Comparison of ENCODE assay signal across 2 cellular contexts in the genomic region with DNA sequence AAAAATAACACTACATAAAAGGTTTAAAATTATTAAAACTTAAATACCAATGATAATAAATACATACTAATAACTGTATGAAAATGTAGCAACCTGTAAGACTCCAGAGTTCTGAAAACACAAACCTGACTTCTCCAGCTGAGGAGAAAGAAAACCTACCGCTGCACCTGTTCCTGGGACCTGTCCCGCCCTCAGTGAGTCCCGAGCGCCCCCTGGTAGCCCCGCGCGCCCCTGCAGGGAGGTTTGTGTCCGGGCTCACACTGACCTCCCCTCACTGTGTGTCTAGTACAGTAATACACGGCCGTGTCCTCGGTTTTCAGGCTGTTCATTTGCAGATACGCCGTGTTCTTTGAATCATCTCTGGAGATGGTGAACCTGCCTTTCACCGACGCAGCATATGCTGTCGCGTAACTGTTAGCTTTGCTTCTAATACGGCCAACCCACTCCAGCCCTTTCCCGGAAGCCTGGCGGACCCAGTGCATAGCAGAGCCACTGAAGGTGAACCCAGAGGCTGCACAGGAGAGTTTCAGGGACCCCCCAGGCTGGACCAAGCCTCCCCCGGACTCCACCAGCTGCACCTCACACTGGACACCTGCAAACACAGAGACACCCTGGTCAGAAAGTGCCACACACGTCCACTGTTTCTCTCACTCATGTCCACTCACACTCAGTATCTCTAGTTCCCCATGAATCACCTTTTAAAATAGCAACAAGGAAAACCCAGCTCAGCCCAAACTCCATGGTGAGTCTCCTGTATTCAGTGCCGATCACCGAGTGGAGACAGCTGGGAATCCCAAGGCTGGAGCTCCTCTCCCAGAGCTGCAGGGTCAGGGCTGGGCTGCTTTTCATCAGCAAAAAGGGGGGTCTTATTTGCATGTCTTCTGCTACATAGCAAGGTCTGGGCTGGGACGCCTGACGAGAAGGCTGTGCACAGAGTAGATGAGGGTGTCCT.
TF ChIP-seq lines count a peak whose summit lies in the region.

No MANE protein-coding gene starts in this region.

TF ChIP-seq in HepG2, 621 proteins besides CTCF, POLR2A, EP300 and RAD21 (continues in another document):
- TF ChIP-seq, protein P1, sequence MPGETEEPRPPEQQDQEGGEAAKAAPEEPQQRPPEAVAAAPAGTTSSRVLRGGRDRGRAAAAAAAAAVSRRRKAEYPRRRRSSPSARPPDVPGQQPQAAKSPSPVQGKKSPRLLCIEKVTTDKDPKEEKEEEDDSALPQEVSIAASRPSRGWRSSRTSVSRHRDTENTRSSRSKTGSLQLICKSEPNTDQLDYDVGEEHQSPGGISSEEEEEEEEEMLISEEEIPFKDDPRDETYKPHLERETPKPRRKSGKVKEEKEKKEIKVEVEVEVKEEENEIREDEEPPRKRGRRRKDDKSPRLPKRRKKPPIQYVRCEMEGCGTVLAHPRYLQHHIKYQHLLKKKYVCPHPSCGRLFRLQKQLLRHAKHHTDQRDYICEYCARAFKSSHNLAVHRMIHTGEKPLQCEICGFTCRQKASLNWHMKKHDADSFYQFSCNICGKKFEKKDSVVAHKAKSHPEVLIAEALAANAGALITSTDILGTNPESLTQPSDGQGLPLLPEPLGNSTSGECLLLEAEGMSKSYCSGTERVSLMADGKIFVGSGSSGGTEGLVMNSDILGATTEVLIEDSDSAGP (CRISPR knock-in tag; IDR thresholded peaks at IDR 0.05; ENCODE audit: borderline replicate concordance) = no peak
- TF ChIP-seq GABPB1 (CRISPR knock-in tag; IDR thresholded peaks at IDR 0.05) (peak; percentile 22; the same call in 1 of the 2 replicates), CCDC6 (CRISPR knock-in tag; IDR thresholded peaks at IDR 0.05) (0 out of 2 replicates have a peak, but pooled peaks have one; percentile 19), ELF3 (CRISPR knock-in tag; IDR thresholded peaks at IDR 0.05) (peak; percentile 29; the same call in 1 of the 2 replicates), PHF21A (CRISPR knock-in tag; IDR thresholded peaks at IDR 0.05) (0 out of 2 replicates have a peak, but pooled peaks have one; percentile 14), ZNF24 (IDR thresholded peaks at IDR 0.05) (no peak), MTA3 (CRISPR knock-in tag; IDR thresholded peaks at IDR 0.05) (no peak), ELF1 (CRISPR knock-in tag; IDR thresholded peaks at IDR 0.05) (peak; percentile 13; the same call in 1 of the 2 replicates), ARID2 (CRISPR knock-in tag; IDR thresholded peaks at IDR 0.05; ENCODE audit: borderline replicate concordance) (0 out of 2 replicates have a peak, but pooled peaks have one; percentile 36), GATAD1 (CRISPR knock-in tag; IDR thresholded peaks at IDR 0.05) (no peak), ZNF430 (CRISPR knock-in tag; IDR thresholded peaks at IDR 0.05) (no peak)
- TF ChIP-seq, protein P2, sequence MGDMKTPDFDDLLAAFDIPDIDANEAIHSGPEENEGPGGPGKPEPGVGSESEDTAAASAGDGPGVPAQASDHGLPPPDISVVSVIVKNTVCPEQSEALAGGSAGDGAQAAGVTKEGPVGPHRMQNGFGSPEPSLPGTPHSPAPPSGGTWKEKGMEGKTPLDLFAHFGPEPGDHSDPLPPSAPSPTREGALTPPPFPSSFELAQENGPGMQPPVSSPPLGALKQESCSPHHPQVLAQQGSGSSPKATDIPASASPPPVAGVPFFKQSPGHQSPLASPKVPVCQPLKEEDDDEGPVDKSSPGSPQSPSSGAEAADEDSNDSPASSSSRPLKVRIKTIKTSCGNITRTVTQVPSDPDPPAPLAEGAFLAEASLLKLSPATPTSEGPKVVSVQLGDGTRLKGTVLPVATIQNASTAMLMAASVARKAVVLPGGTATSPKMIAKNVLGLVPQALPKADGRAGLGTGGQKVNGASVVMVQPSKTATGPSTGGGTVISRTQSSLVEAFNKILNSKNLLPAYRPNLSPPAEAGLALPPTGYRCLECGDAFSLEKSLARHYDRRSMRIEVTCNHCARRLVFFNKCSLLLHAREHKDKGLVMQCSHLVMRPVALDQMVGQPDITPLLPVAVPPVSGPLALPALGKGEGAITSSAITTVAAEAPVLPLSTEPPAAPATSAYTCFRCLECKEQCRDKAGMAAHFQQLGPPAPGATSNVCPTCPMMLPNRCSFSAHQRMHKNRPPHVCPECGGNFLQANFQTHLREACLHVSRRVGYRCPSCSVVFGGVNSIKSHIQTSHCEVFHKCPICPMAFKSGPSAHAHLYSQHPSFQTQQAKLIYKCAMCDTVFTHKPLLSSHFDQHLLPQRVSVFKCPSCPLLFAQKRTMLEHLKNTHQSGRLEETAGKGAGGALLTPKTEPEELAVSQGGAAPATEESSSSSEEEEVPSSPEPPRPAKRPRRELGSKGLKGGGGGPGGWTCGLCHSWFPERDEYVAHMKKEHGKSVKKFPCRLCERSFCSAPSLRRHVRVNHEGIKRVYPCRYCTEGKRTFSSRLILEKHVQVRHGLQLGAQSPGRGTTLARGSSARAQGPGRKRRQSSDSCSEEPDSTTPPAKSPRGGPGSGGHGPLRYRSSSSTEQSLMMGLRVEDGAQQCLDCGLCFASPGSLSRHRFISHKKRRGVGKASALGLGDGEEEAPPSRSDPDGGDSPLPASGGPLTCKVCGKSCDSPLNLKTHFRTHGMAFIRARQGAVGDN (CRISPR knock-in tag; IDR thresholded peaks at IDR 0.05) = peak; percentile 27; the same call in 1 of the 2 replicates
- TF ChIP-seq, protein P3, sequence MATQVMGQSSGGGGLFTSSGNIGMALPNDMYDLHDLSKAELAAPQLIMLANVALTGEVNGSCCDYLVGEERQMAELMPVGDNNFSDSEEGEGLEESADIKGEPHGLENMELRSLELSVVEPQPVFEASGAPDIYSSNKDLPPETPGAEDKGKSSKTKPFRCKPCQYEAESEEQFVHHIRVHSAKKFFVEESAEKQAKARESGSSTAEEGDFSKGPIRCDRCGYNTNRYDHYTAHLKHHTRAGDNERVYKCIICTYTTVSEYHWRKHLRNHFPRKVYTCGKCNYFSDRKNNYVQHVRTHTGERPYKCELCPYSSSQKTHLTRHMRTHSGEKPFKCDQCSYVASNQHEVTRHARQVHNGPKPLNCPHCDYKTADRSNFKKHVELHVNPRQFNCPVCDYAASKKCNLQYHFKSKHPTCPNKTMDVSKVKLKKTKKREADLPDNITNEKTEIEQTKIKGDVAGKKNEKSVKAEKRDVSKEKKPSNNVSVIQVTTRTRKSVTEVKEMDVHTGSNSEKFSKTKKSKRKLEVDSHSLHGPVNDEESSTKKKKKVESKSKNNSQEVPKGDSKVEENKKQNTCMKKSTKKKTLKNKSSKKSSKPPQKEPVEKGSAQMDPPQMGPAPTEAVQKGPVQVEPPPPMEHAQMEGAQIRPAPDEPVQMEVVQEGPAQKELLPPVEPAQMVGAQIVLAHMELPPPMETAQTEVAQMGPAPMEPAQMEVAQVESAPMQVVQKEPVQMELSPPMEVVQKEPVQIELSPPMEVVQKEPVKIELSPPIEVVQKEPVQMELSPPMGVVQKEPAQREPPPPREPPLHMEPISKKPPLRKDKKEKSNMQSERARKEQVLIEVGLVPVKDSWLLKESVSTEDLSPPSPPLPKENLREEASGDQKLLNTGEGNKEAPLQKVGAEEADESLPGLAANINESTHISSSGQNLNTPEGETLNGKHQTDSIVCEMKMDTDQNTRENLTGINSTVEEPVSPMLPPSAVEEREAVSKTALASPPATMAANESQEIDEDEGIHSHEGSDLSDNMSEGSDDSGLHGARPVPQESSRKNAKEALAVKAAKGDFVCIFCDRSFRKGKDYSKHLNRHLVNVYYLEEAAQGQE (IDR thresholded peaks at IDR 0.05; ENCODE audit: borderline replicate concordance in 1 of 2, low read depth in 1 of 2, low read length in 2 of 2) = no peak

TF ChIP-seq in SK-N-SH, 30 proteins besides CTCF, POLR2A, EP300 and RAD21:
- TF ChIP-seq RFX5 (IDR thresholded peaks at IDR 0.05; ENCODE audit: low read length) (no peak), TCF12 (IDR thresholded peaks at IDR 0.05) (no peak), MEF2A (IDR thresholded peaks at IDR 0.05; ENCODE audit: borderline replicate concordance, low read depth) (no peak), FOXM1 (IDR thresholded peaks at IDR 0.05; ENCODE audit: low read depth) (no peak), GABPA (IDR thresholded peaks at IDR 0.05; ENCODE audit: low read depth) (no peak), SIN3A (IDR thresholded peaks at IDR 0.05; ENCODE audit: borderline replicate concordance, low read depth, low read length) (no peak), POLR2AphosphoS5 (IDR thresholded peaks at IDR 0.05; ENCODE audit: low read depth, low read length) (no peak), GATA2 (CRISPR knock-in tag; IDR thresholded peaks at IDR 0.05) (no peak), RCOR1 (IDR thresholded peaks at IDR 0.05; ENCODE audit: low read length) (no peak), JUND (IDR thresholded peaks at IDR 0.05) (no peak)
- TF ChIP-seq, protein P4, sequence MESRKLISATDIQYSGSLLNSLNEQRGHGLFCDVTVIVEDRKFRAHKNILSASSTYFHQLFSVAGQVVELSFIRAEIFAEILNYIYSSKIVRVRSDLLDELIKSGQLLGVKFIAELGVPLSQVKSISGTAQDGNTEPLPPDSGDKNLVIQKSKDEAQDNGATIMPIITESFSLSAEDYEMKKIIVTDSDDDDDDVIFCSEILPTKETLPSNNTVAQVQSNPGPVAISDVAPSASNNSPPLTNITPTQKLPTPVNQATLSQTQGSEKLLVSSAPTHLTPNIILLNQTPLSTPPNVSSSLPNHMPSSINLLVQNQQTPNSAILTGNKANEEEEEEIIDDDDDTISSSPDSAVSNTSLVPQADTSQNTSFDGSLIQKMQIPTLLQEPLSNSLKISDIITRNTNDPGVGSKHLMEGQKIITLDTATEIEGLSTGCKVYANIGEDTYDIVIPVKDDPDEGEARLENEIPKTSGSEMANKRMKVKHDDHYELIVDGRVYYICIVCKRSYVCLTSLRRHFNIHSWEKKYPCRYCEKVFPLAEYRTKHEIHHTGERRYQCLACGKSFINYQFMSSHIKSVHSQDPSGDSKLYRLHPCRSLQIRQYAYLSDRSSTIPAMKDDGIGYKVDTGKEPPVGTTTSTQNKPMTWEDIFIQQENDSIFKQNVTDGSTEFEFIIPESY (IDR thresholded peaks at IDR 0.05; ENCODE audit: borderline replicate concordance, low read depth) = no peak
- TF ChIP-seq, protein P5, sequence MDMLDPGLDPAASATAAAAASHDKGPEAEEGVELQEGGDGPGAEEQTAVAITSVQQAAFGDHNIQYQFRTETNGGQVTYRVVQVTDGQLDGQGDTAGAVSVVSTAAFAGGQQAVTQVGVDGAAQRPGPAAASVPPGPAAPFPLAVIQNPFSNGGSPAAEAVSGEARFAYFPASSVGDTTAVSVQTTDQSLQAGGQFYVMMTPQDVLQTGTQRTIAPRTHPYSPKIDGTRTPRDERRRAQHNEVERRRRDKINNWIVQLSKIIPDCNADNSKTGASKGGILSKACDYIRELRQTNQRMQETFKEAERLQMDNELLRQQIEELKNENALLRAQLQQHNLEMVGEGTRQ (IDR thresholded peaks at IDR 0.05; ENCODE audit: borderline replicate concordance, low read depth, low read length) = no peak
- TF ChIP-seq, protein P6, sequence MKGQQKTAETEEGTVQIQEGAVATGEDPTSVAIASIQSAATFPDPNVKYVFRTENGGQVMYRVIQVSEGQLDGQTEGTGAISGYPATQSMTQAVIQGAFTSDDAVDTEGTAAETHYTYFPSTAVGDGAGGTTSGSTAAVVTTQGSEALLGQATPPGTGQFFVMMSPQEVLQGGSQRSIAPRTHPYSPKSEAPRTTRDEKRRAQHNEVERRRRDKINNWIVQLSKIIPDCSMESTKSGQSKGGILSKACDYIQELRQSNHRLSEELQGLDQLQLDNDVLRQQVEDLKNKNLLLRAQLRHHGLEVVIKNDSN (IDR thresholded peaks at IDR 0.05; ENCODE audit: borderline replicate concordance, low read depth) = no peak
TF ChIP-seq in SK-N-SH: peak in this region for 0.
